ENCODE assay signal across 8 cellular contexts in the genomic region with DNA sequence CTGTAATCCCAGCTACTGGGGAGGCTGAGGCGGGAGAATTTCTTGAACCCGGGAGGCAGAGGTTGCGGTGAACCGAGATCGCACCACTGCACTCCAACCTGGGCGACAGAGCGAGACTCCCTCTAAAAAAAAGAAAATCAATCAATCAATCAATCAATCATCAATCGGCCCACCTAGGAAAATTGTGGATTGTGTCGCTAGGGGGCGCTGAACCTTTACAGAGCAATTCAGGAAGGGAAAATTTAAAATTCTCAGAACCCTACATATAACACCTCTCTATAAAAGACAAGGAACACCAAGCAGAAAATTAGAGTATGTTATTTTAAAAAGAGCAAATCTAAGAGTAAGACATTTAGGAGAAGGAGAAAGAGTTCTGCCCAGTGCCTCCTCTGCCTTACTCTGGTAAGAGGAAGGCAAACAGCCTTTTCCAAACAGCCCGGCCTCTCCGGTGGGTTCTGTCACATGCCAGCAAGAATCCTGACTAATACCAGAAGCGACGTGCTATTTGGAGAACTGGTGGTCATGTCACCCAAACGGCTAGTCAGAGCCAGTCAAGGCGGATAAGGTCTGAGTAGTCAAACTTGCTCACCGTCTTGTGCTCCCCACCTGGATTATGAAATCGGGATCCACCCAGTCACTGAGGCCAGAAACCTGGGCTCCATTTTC. TPM values are rescaled to one million over a fixed set of nuclear protein-coding genes. Genes with fewer than 3 reads are reported as not detected.
DNase-seq lines count a peak whose midpoint lies in the region; ATAC-seq and TF ChIP-seq lines count a peak whose summit lies in the region.

No MANE protein-coding gene starts in this region.

- H3K4me3 ChIP-seq in foreskin fibroblast (ENCODE audit: low read depth in 1 of 2, low read length in 2 of 2), result no peak overlapping the region

- no peaks in the 10 kb centered on the region for H3K36me3 Mint-ChIP-seq in activated T-cell treated with anti-CD3 and anti-CD28 coated beads, Interleukin-2, amount 50 U/mL, for 72 hours (ENCODE audit: insufficient read depth in 2 of 2)

- H3K27ac Mint-ChIP-seq in activated T-cell treated with anti-CD3 and anti-CD28 coated beads, Interleukin-2, amount 50 U/mL, for 72 hours, result peak overlapping the region; percentile 17

- H3K4me1 Mint-ChIP-seq in activated T-cell treated with anti-CD3 and anti-CD28 coated beads, Interleukin-2, amount 50 U/mL, for 72 hours (ENCODE audit: low read depth), result no peaks in the 10 kb centered on the region

- H3K9me3 Mint-ChIP-seq in activated T-cell treated with anti-CD3 and anti-CD28 coated beads, Interleukin-2, amount 50 U/mL, for 72 hours, result no peaks in the 10 kb centered on the region

- no peak overlapping the region for H3K4me3 Mint-ChIP-seq in activated T-cell treated with anti-CD3 and anti-CD28 coated beads, Interleukin-2, amount 50 U/mL, for 72 hours

- H3K27me3 Mint-ChIP-seq in activated T-cell treated with anti-CD3 and anti-CD28 coated beads, Interleukin-2, amount 50 U/mL, for 72 hours (ENCODE audit: low read depth), result no peaks in the 10 kb centered on the region

- peak in 1 of 2 donors; percentile 25 for ATAC-seq in activated T-cell treated with anti-CD3 and anti-CD28 coated beads, Interleukin-2, amount 50 U/mL, for 72 hours (replicated peaks in 1 of 2)
- ATAC-seq in GM21717 (IDR thresholded peaks at IDR 0.05; ENCODE audit: unreplicated experiment) (no peak), GM18861 (IDR thresholded peaks at IDR 0.05; ENCODE audit: unreplicated experiment) (no peak), HG03139 (IDR thresholded peaks at IDR 0.05; ENCODE audit: unreplicated experiment) (no peak)

- TF ChIP-seq CTCF in GM12874 (IDR thresholded peaks at IDR 0.05; ENCODE audit: insufficient read depth, low read depth, low read length) (peak; percentile 45; the same call in 1 of the 2 replicates), foreskin fibroblast (IDR thresholded peaks at IDR 0.05; ENCODE audit: low read depth, low read length) (peak; percentile 49)

- DNase-seq in NOMO-1 treated with DMSO at 0.1 percent for 48 hours (lab: John Stamatoyannopoulos, UW; ENCODE audit: unreplicated experiment) (peak; percentile 31), foreskin fibroblast (peak in 1 of 2 donors; percentile 50)
- peak; percentile 64 to 73 for DNase-seq in activated T-cell treated with anti-CD3 and anti-CD28 coated beads, Interleukin-2, amount 50 U/mL, for 72 hours
- DNase-seq in stimulated activated CD4-positive, alpha-beta T cell treated with anti-CD3 and anti-CD28 coated beads, Interleukin-12 subunit alpha, Interleukin-12 subunit beta, amount 100 ng/mL, for 4 hours, result peak; percentile 66

RNA-seq across cellular contexts. Expression of gene SMCO1, which starts 22.3 kb away (rescaled TPM):
- total RNA-seq in activated T-cell treated with anti-CD3 and anti-CD28 coated beads, Interleukin-2, amount 50 U/mL, for 72 hours, result not detected

RNA-seq across cellular contexts. Expression of gene WDR53, which starts 30.9 kb away (rescaled TPM):
- total RNA-seq in activated T-cell treated with anti-CD3 and anti-CD28 coated beads, Interleukin-2, amount 50 U/mL, for 72 hours, result 10 to 100 TPM; 20.3 to 27.6 TPM

RNA-seq across cellular contexts. Expression of gene FBXO45, which starts 31.0 kb away (rescaled TPM):
- 10 to 100 TPM; 14.0 to 16.9 TPM for total RNA-seq in activated T-cell treated with anti-CD3 and anti-CD28 coated beads, Interleukin-2, amount 50 U/mL, for 72 hours

RNA-seq across cellular contexts. Expression of gene RNF168, which starts 33.9 kb away (rescaled TPM):
- total RNA-seq in activated T-cell treated with anti-CD3 and anti-CD28 coated beads, Interleukin-2, amount 50 U/mL, for 72 hours, result 10 to 100 TPM; 32.0 to 37.7 TPM
